In genomic region chr16:86580063-86580797, GRCh38 we compare ENCODE assay signal across 17 cellular contexts. TPM values are rescaled to one million over a fixed set of nuclear protein-coding genes. Genes with fewer than 3 reads are reported as not detected.
A peak's percentile ranks its signal among the peaks of the same experiment; 100 is the strongest.
DNase-seq lines count a peak whose midpoint lies in the region; ATAC-seq and TF ChIP-seq lines count a peak whose summit lies in the region.
"Had no signal": no experiment of that assay in that cellular context is flagged by ENCODE, and none has a peak within 500 bp of the region (broad histone marks: within the 10 kb centered on the region; RNA-seq: fewer than 3 reads in every experiment).

No MANE protein-coding gene starts in this region.

- WGBS in mesenchymal stem cell = 44% methylated on average over 13 of the region's 19 CpGs

- DNase-seq in right atrium auricular region (ENCODE audit: low spot score) (no peak), Right ventricle myocardium superior (no peak), choroid plexus epithelial cell (ENCODE audit: low read depth) (peak; percentile 75), mesenchymal stem cell (peak; percentile 61), T-helper 1 cell (no peak), iPS-NIHi7 (ENCODE audit: extremely low spot score) (no peak), NCI-H226 (no peak), SKM-1 (lab: John Stamatoyannopoulos, UW; ENCODE audit: unreplicated experiment) (no peak)
- DNase-seq: activated CD4-positive, alpha-beta T cell treated with anti-CD3 and anti-CD28 coated beads, Interleukin-2, amount 10 ng/mL, durations not matched to agents 24 days and 14 days; activated T-cell treated with anti-CD3 and anti-CD28 coated beads, Interleukin-2, amount 50 U/mL, for 4 hours; amniotic stem cell; COR-L47; naive thymus-derived CD8-positive, alpha-beta T cell; NCI-H2171 treated with DMSO at 0.1 percent for 48 hours had no signal

- intact Hi-C loops in Right ventricle myocardium superior (cut with DNase I) = no loop called here

- peak overlapping the region; percentile 99 to 100 for H3K18ac ChIP-seq in mesenchymal stem cell (ENCODE audit: low read depth in 1 of 2, low read length in 2 of 2)

- H2BK120ac ChIP-seq in mesenchymal stem cell (ENCODE audit: low read depth, low read length) = peak overlapping the region; percentile 93

- peak overlapping the region; percentile 88 for H3K4me2 ChIP-seq in mesenchymal stem cell (ENCODE audit: low read length, poor library complexity, severe bottlenecking)
- H3K4me2 ChIP-seq: A549 had no signal

- peak overlapping the region; percentile 18 to 75 for H2BK12ac ChIP-seq in mesenchymal stem cell (ENCODE audit: low read length in 2 of 2)

- H3K4me3 ChIP-seq in right atrium auricular region = no peak overlapping the region
- peak overlapping the region; percentile 53 for H3K4me3 ChIP-seq in choroid plexus epithelial cell (ENCODE audit: low read depth, low read length)
- peak overlapping the region; percentile 16 to 86 for H3K4me3 ChIP-seq in mesenchymal stem cell (ENCODE audit: insufficient read depth in 1 of 2, low read depth in 1 of 2, low read length in 2 of 2)
- H3K4me3 ChIP-seq: A549 had no signal

- peak overlapping the region; percentile 100 for H2BK15ac ChIP-seq in mesenchymal stem cell (ENCODE audit: low read depth, poor library complexity, severe bottlenecking)

- H3K27me3 ChIP-seq in right atrium auricular region (peaks cover 0 to 9% of the 10 kb centered on the region in 2 donors), mesenchymal stem cell (ENCODE audit: control insufficient read depth in 1 of 2, insufficient read depth in 1 of 2, low read length in 2 of 2) (no peaks in the 10 kb centered on the region)

- H3K14ac ChIP-seq in mesenchymal stem cell (ENCODE audit: low read length in 2 of 2) = no peak overlapping the region

- peaks cover 8% of the 10 kb centered on the region for H3K79me1 ChIP-seq in mesenchymal stem cell (replicated peaks; ENCODE audit: low read length, poor library complexity, severe bottlenecking)

- peak overlapping the region; percentile 75 to 81 for H3K27ac ChIP-seq in right atrium auricular region
- peak overlapping the region; percentile 60 for H3K27ac ChIP-seq in mesenchymal stem cell (ENCODE audit: low read length, poor library complexity, severe bottlenecking)
- H3K27ac ChIP-seq: A549 had no signal

- peak overlapping the region; percentile 95 to 100 for H3K4ac ChIP-seq in mesenchymal stem cell (ENCODE audit: low read depth in 1 of 2, low read length in 2 of 2)

- no peak for ATAC-seq in Right ventricle myocardium superior (ENCODE audit: poor library complexity)
- ATAC-seq: A549; activated T-cell treated with anti-CD3 and anti-CD28 coated beads, Interleukin-2, amount 50 U/mL, for 4 hours; naive thymus-derived CD8-positive, alpha-beta T cell had no signal

- peak overlapping the region; percentile 96 for H2BK5ac ChIP-seq in mesenchymal stem cell (ENCODE audit: low read depth, low read length, poor library complexity, severe bottlenecking)

- peak overlapping the region; percentile 90 for H4K8ac ChIP-seq in mesenchymal stem cell (ENCODE audit: low read length)

- H3K4me1 ChIP-seq in right atrium auricular region (peaks cover 0 to 24% of the 10 kb centered on the region in 2 donors), mesenchymal stem cell (ENCODE audit: control insufficient read depth, insufficient read depth, low read depth, low read length) (peaks cover 42% of the 10 kb centered on the region)

- TF ChIP-seq CTCF in right atrium auricular region (IDR thresholded peaks at IDR 0.05) = no peak
- no peak for TF ChIP-seq CTCF in choroid plexus epithelial cell (conservative IDR thresholded peaks at IDR 0.05; ENCODE audit: low read depth, low read length)

- H4K91ac ChIP-seq in mesenchymal stem cell (ENCODE audit: low read length) = peak overlapping the region; percentile 67

- H2AK5ac ChIP-seq in mesenchymal stem cell (ENCODE audit: low read length, severe bottlenecking) = peak overlapping the region; percentile 83

- peak overlapping the region in 1 of 2 experiments; percentile 54 for H3K23ac ChIP-seq in mesenchymal stem cell (ENCODE audit: low read length in 2 of 2)

- H3K36me3 ChIP-seq in right atrium auricular region (no peaks in the 10 kb centered on the region), mesenchymal stem cell (ENCODE audit: control insufficient read depth in 1 of 2, insufficient read depth in 2 of 2, low read depth in 1 of 2, low read length in 2 of 2) (no peaks in the 10 kb centered on the region)

- H3K9me3 ChIP-seq in right atrium auricular region (no peaks in the 10 kb centered on the region), mesenchymal stem cell (ENCODE audit: control insufficient read depth, low read length) (no peaks in the 10 kb centered on the region)
- H3K9me3 ChIP-seq: A549 had no signal

- H3K9ac ChIP-seq in mesenchymal stem cell (ENCODE audit: low read length) = peak overlapping the region; percentile 86

- H2AFZ ChIP-seq in mesenchymal stem cell (ENCODE audit: low read depth, low read length) = no peak overlapping the region

RNA-seq across cellular contexts. Expression of gene FOXL1, which starts 1.9 kb away (rescaled TPM):
- 1 to 10 TPM in 1 of 2 donors, under 1 TPM in 1; 0.85 to 1.3 TPM for total RNA-seq in right atrium auricular region
- total RNA-seq in Right ventricle myocardium superior = 0.75 TPM
- 10.5 TPM for polyA plus RNA-seq in mesenchymal stem cell (2013, experiment 1 of 2)
- 11.8 TPM for polyA plus RNA-seq in mesenchymal stem cell (2013, experiment 2 of 2)
- total RNA-seq: activated T-cell treated with anti-CD3 and anti-CD28 coated beads, Interleukin-2, amount 50 U/mL, for 4 hours; naive thymus-derived CD8-positive, alpha-beta T cell; subcutaneous adipose tissue; T-helper 1 cell treated with Interleukin-12 subunit alpha and Interleukin-12 subunit beta and Interleukin-4 antibody, amounts not matched to agents 30 ng/mL and 1 ng/mL, for 36 hours had no signal
- polyA plus RNA-seq: naive thymus-derived CD8-positive, alpha-beta T cell had no signal

RNA-seq across cellular contexts. Expression of gene FOXC2, which starts 13.6 kb away (rescaled TPM):
- total RNA-seq in right atrium auricular region (1 to 10 TPM; 2.6 to 2.9 TPM), Right ventricle myocardium superior (1.4 TPM)
- polyA plus RNA-seq in mesenchymal stem cell (2013, experiment 1 of 2) = 2.7 TPM
- 2.8 TPM for polyA plus RNA-seq in mesenchymal stem cell (2013, experiment 2 of 2)
- total RNA-seq: activated CD4-positive, alpha-beta T cell treated with anti-CD3 and anti-CD28 coated beads, Interleukin-2, amount 10 ng/mL, durations not matched to agents 24 days and 14 days; activated T-cell treated with anti-CD3 and anti-CD28 coated beads, Interleukin-2, amount 50 U/mL, for 4 hours; naive thymus-derived CD8-positive, alpha-beta T cell; T-helper 1 cell treated with Interleukin-12 subunit alpha and Interleukin-12 subunit beta and Interleukin-4 antibody, amounts not matched to agents 30 ng/mL and 1 ng/mL, for 36 hours had no signal
- polyA plus RNA-seq: naive thymus-derived CD8-positive, alpha-beta T cell had no signal

RNA-seq across cellular contexts. Expression of gene MTHFSD, which starts 25.2 kb away (rescaled TPM):
- total RNA-seq in right atrium auricular region = 1 to 10 TPM; 7.8 to 8.3 TPM
- 9.6 TPM for total RNA-seq in Right ventricle myocardium superior
- 8.3 TPM for polyA plus RNA-seq in mesenchymal stem cell (2013, experiment 1 of 2)
- polyA plus RNA-seq in mesenchymal stem cell (2013, experiment 2 of 2) = 6.8 TPM

Comparison
In these comparisons a context has a peak if more than half of its experiments do, and no peak if none do; other contexts are left out.
1. DNase-seq: peak in choroid plexus epithelial cell (single experiment) and mesenchymal stem cell (single experiment); none in right atrium auricular region (single experiment), Right ventricle myocardium superior (single experiment), T-helper 1 cell (0 of 5), iPS-NIHi7 (single experiment), NCI-H226 (single experiment) and SKM-1 (single experiment).
2. H3K4me3 ChIP-seq: peak in choroid plexus epithelial cell (single experiment) and mesenchymal stem cell (2 of 2); none in right atrium auricular region (0 of 2).